ENCODE assay signal across 27 cellular contexts in genomic region chr10:77080361-77081027, GRCh38.
DNase-seq lines count a peak whose midpoint lies in the region; ATAC-seq and TF ChIP-seq lines count a peak whose summit lies in the region.
"Had no signal": no experiment of that assay in that cellular context is flagged by ENCODE, and none has a peak within 500 bp of the region (broad histone marks: within the 10 kb centered on the region; RNA-seq: fewer than 3 reads in every experiment).

No MANE protein-coding gene starts in this region.

- TF ChIP-seq CTCF in GM23338 (conservative IDR thresholded peaks at IDR 0.05; ENCODE audit: low read depth in 2 of 2) (no peak), progenitor cell of endocrine pancreas (IDR thresholded peaks at IDR 0.05; ENCODE audit: unreplicated experiment) (no peak), breast epithelium (IDR thresholded peaks at IDR 0.05) (no peak)

- H3K27ac Mint-ChIP-seq in GM23338: no peak overlapping the region; the same call in 1 of the 2 replicates
- H3K27ac Mint-ChIP-seq in dendritic cell treated with granulocyte-macrophage colony-stimulating factor and Interleukin-4, amounts not matched to agents 40 ng/mL and 50 ng/mL, for 4 days: peak overlapping the region; percentile 46
- peak overlapping the region; percentile 3 for H3K27ac Mint-ChIP-seq in progenitor cell of endocrine pancreas
- H3K27ac Mint-ChIP-seq: CD4-positive, alpha-beta T cell; IgD-negative memory B cell had no signal

- peak overlapping the region; percentile 72; the same call in 1 of the 2 replicates for H2AFZ ChIP-seq in GM23338
- no peak overlapping the region for H2AFZ ChIP-seq in mesenchymal stem cell (ENCODE audit: low read depth, low read length)

- no peak overlapping the region for H2BK5ac ChIP-seq in mesenchymal stem cell (ENCODE audit: low read depth, low read length, poor library complexity, severe bottlenecking)

- no peak overlapping the region for H3K14ac ChIP-seq in mesenchymal stem cell (ENCODE audit: low read length in 2 of 2)

- no peaks in the 10 kb centered on the region for H3K79me2 ChIP-seq in GM23338 (replicated peaks; ENCODE audit: insufficient read depth)

- H3K79me1 ChIP-seq in mesenchymal stem cell (replicated peaks; ENCODE audit: low read length, poor library complexity, severe bottlenecking): no peaks in the 10 kb centered on the region

- H2BK120ac ChIP-seq in mesenchymal stem cell (ENCODE audit: low read depth, low read length): no peak overlapping the region

- H3K4me3 ChIP-seq in GM23338 (0 out of 2 replicates have a peak overlapping the region, but pooled peaks have one; percentile 34), mesenchymal stem cell (ENCODE audit: insufficient read depth in 1 of 2, low read depth in 1 of 2, low read length in 2 of 2) (no peak overlapping the region), breast epithelium (no peak overlapping the region)
- H3K4me3 ChIP-seq: BLaER1, SJSA1 had no signal

- no peak for TF ChIP-seq POLR2A in breast epithelium (IDR thresholded peaks at IDR 0.05)

- peak overlapping the region; percentile 74 for H3K4me2 ChIP-seq in GM23338
- no peak overlapping the region for H3K4me2 ChIP-seq in mesenchymal stem cell (ENCODE audit: low read length, poor library complexity, severe bottlenecking)
- H3K4me2 ChIP-seq: BLaER1, KMS-11 had no signal

- no peak overlapping the region for H4K91ac ChIP-seq in mesenchymal stem cell (ENCODE audit: low read length)

- no peak overlapping the region for H4K8ac ChIP-seq in mesenchymal stem cell (ENCODE audit: low read length)

- H3K9me3 Mint-ChIP-seq in GM23338: no peaks in the 10 kb centered on the region
- H3K9me3 Mint-ChIP-seq in dendritic cell treated with granulocyte-macrophage colony-stimulating factor and Interleukin-4, amounts not matched to agents 40 ng/mL and 50 ng/mL, for 4 days: no peaks in the 10 kb centered on the region
- no peaks in the 10 kb centered on the region for H3K9me3 Mint-ChIP-seq in progenitor cell of endocrine pancreas (ENCODE audit: low read depth)
- H3K9me3 Mint-ChIP-seq: CD4-positive, alpha-beta T cell; IgD-negative memory B cell had no signal

- H2AK5ac ChIP-seq in mesenchymal stem cell (ENCODE audit: low read length, severe bottlenecking): no peak overlapping the region

- H3K4me3 Mint-ChIP-seq in GM23338: no peak overlapping the region
- H3K4me3 Mint-ChIP-seq in dendritic cell treated with granulocyte-macrophage colony-stimulating factor and Interleukin-4, amounts not matched to agents 40 ng/mL and 50 ng/mL, for 4 days: no peak overlapping the region
- no peak overlapping the region for H3K4me3 Mint-ChIP-seq in progenitor cell of endocrine pancreas (ENCODE audit: low read depth)
- H3K4me3 Mint-ChIP-seq: CD4-positive, alpha-beta T cell; IgD-negative memory B cell had no signal

- no peak overlapping the region for H3K18ac ChIP-seq in mesenchymal stem cell (ENCODE audit: low read depth in 1 of 2, low read length in 2 of 2)

- intact Hi-C loops in dendritic cell treated with granulocyte-macrophage colony-stimulating factor and Interleukin-4, amounts not matched to agents 40 ng/mL and 50 ng/mL, for 4 days (cut with micrococcal nuclease): no loop called here
- intact Hi-C loops in breast epithelium (cut with DNase I; ENCODE audit: low total_unique reads): no loop called here

- no peak for DNase-seq in GM23338 (ENCODE audit: low spot score)
- no peak for DNase-seq in mesenchymal stem cell
- no peak for DNase-seq in progenitor cell of endocrine pancreas (ENCODE audit: low spot score, unreplicated experiment)
- DNase-seq in breast epithelium (ENCODE audit: low spot score in 2 of 2): no peak
- DNase-seq: CD4-positive, alpha-beta T cell; DMS53; GOT3; HCEC 1CT; NCI-H1092; NCI-H1436; NCI-H187; NCI-H2081 treated with DMSO at 0.1 percent for 48 hours; NCI-H2171; NCI-H226; NCI-H510A; NCI-H748 treated with DMSO at 0.1 percent for 48 hours; NK-92 treated with Interleukin-12 subunit alpha and Interleukin-12 subunit beta, amount 100 ng/mL, for 24 hours; Right ventricle myocardium superior; RPMI8226 had no signal

- H3K4ac ChIP-seq in mesenchymal stem cell (ENCODE audit: low read depth in 1 of 2, low read length in 2 of 2): no peak overlapping the region

- no peak overlapping the region for H2BK12ac ChIP-seq in mesenchymal stem cell (ENCODE audit: low read length in 2 of 2)

- H3K4me1 ChIP-seq in GM23338 (ENCODE audit: insufficient read depth) (peaks cover 31% of the 10 kb centered on the region), mesenchymal stem cell (ENCODE audit: control insufficient read depth, insufficient read depth, low read depth, low read length) (no peaks in the 10 kb centered on the region), breast epithelium (no peaks in the 10 kb centered on the region)
- H3K4me1 ChIP-seq: BLaER1, SJSA1 had no signal

- H3K4me1 Mint-ChIP-seq in GM23338 (peaks cover 57% of the 10 kb centered on the region), progenitor cell of endocrine pancreas (ENCODE audit: low read depth) (peaks cover 13% of the 10 kb centered on the region)
- peaks cover 43% of the 10 kb centered on the region for H3K4me1 Mint-ChIP-seq in dendritic cell treated with granulocyte-macrophage colony-stimulating factor and Interleukin-4, amounts not matched to agents 40 ng/mL and 50 ng/mL, for 4 days (ENCODE audit: low read depth)
- H3K4me1 Mint-ChIP-seq: IgD-negative memory B cell had no signal

- H3K9ac ChIP-seq in mesenchymal stem cell (ENCODE audit: low read length): no peak overlapping the region
- H3K9ac ChIP-seq: BLaER1, KMS-11 had no signal

- H3K9me3 ChIP-seq in mesenchymal stem cell (ENCODE audit: control insufficient read depth, low read length) (no peaks in the 10 kb centered on the region), breast epithelium (no peaks in the 10 kb centered on the region)
- H3K9me3 ChIP-seq: BLaER1, SJSA1 had no signal

- H3K36me3 ChIP-seq in GM23338 (ENCODE audit: insufficient read depth) (no peaks in the 10 kb centered on the region), mesenchymal stem cell (ENCODE audit: control insufficient read depth in 1 of 2, insufficient read depth in 2 of 2, low read depth in 1 of 2, low read length in 2 of 2) (peaks cover 5 to 18% of the 10 kb centered on the region in 2 experiments), breast epithelium (no peaks in the 10 kb centered on the region)
- H3K36me3 ChIP-seq: BLaER1, SJSA1 had no signal

- H2BK15ac ChIP-seq in mesenchymal stem cell (ENCODE audit: low read depth, poor library complexity, severe bottlenecking): peak overlapping the region; percentile 40

- no peaks in the 10 kb centered on the region for H3F3A ChIP-seq in GM23338 (replicated peaks; ENCODE audit: low read depth)

- no peak overlapping the region for H3K23ac ChIP-seq in mesenchymal stem cell (ENCODE audit: low read length in 2 of 2)

- no peak for ATAC-seq in GM23338
- no peak for ATAC-seq in HG02642 (IDR thresholded peaks at IDR 0.05; ENCODE audit: poor library complexity, unreplicated experiment)
- ATAC-seq in HG02571 (IDR thresholded peaks at IDR 0.05; ENCODE audit: unreplicated experiment): no peak

- H3K27ac ChIP-seq in GM23338 (ENCODE audit: low read depth): no peak overlapping the region
- H3K27ac ChIP-seq in mesenchymal stem cell (ENCODE audit: low read length, poor library complexity, severe bottlenecking): no peak overlapping the region
- H3K27ac ChIP-seq in breast epithelium: no peak overlapping the region
- H3K27ac ChIP-seq: BLaER1, HL-60, KMS-11, SJSA1 had no signal

- H3K36me3 Mint-ChIP-seq in GM23338 (ENCODE audit: low read depth) (no peaks in the 10 kb centered on the region), progenitor cell of endocrine pancreas (ENCODE audit: insufficient read depth) (no peaks in the 10 kb centered on the region)
- no peaks in the 10 kb centered on the region for H3K36me3 Mint-ChIP-seq in dendritic cell treated with granulocyte-macrophage colony-stimulating factor and Interleukin-4, amounts not matched to agents 40 ng/mL and 50 ng/mL, for 4 days (ENCODE audit: low read depth)
- H3K36me3 Mint-ChIP-seq: IgD-negative memory B cell had no signal

- WGBS in mesenchymal stem cell: 94% methylated on average over 6 of the region's 6 CpGs

- peaks cover 3% of the 10 kb centered on the region; the same call in 1 of the 2 replicates for H3K9me2 ChIP-seq in GM23338 (ENCODE audit: insufficient read depth)

- H3K27me3 Mint-ChIP-seq in GM23338 (ENCODE audit: insufficient read depth, low read depth, poor library complexity) (peaks cover 11% of the 10 kb centered on the region), progenitor cell of endocrine pancreas (peaks cover 8% of the 10 kb centered on the region)
- H3K27me3 Mint-ChIP-seq in dendritic cell treated with granulocyte-macrophage colony-stimulating factor and Interleukin-4, amounts not matched to agents 40 ng/mL and 50 ng/mL, for 4 days: peaks cover 11% of the 10 kb centered on the region
- H3K27me3 Mint-ChIP-seq: CD4-positive, alpha-beta T cell had no signal

- no peaks in the 10 kb centered on the region for H4K20me1 ChIP-seq in GM23338 (replicated peaks; ENCODE audit: insufficient read depth)
- H4K20me1 ChIP-seq: BLaER1 had no signal

- H3K27me3 ChIP-seq in GM23338 (ENCODE audit: insufficient read depth) (no peaks in the 10 kb centered on the region), mesenchymal stem cell (ENCODE audit: control insufficient read depth in 1 of 2, insufficient read depth in 1 of 2, low read length in 2 of 2) (no peaks in the 10 kb centered on the region), breast epithelium (no peaks in the 10 kb centered on the region)
- H3K27me3 ChIP-seq: BLaER1, SJSA1 had no signal

TF ChIP-seq in GM23338, 12 proteins besides CTCF, POLR2A, EP300 and RAD21:
- no peak for TF ChIP-seq STAT1 (IDR thresholded peaks at IDR 0.05; ENCODE audit: unreplicated experiment)
- TF ChIP-seq POLR2AphosphoS5 (IDR thresholded peaks at IDR 0.05; ENCODE audit: low read depth): no peak
- no peak for TF ChIP-seq CREB1 (CRISPR knock-in tag; IDR thresholded peaks at IDR 0.05; ENCODE audit: low read depth)
TF ChIP-seq in GM23338: peak in this region for 0.
